In the genomic region with DNA sequence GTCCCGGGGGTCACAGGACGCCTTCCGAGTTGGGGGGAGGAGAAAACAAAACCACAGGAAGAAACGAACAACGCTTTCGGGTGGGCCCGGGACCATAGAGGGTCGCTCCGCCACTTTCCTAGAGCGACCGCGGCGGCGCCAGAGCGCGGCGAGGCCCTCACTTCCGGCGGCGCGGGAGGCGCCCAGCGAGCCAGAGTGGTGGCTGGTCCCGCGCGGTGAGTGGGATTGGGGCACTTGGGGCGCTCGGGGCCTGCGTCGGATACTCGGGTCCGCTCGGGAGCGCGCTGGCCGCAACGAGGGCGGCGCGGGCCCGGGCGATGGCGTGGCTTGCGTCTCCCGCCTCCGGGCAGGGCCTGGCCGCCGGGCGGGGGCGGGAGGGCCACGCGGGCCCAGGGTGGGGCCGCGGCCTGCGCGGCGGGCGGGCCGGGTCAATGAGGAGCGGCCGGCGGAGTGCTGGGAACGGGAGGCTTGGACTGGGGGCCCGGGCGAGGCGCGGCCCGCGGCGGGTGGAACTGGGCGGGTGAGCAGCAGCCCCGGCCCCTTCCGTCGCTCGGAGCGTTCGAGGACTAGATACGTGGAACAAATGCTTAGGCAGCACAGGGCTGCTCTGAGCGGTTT, we compare ENCODE assay signal across 8 cellular contexts. TPM values are rescaled to one million over a fixed set of nuclear protein-coding genes. Genes with fewer than 3 reads are reported as not detected.
DNase-seq lines count a peak whose midpoint lies in the region; ATAC-seq and TF ChIP-seq lines count a peak whose summit lies in the region.

Gene ZNF22, plus strand, starts transcription at position 160 of the 618 bp plus-strand sequence. CDS start 2,446 bp downstream, outside the sequence.

- H3K4me1 ChIP-seq in gastroesophageal sphincter (peaks cover 12 to 83% (median 23%) of the 10 kb centered on the region in 3 donors), thoracic aorta (ENCODE audit: control insufficient read depth in 1 of 2, low read depth in 2 of 2) (peaks cover 25 to 52% of the 10 kb centered on the region in 2 donors)

- H3K4me3 ChIP-seq in gastroesophageal sphincter (peak within 1 kb of the TSS; percentile 35 to 68), thoracic aorta (peak within 1 kb of the TSS; percentile 82)

- peak within 1 kb of the TSS; percentile 95 for H3K27ac ChIP-seq in RWPE1
- H3K27ac ChIP-seq in gastroesophageal sphincter = peak within 1 kb of the TSS; percentile 89 to 97 (median 94)
- peak within 1 kb of the TSS; percentile 88 for H3K27ac ChIP-seq in thoracic aorta

- WGBS in gastroesophageal sphincter (ENCODE audit: low coverage in 1 of 2), 2 donors = 0% methylated on average over 8 to 12 of the region's 79 CpGs

- H3K9me3 ChIP-seq in gastroesophageal sphincter = no peaks in the 10 kb centered on the region
- H3K9me3 ChIP-seq in thoracic aorta = no peaks in the 10 kb centered on the region

- TF ChIP-seq POLR2A in gastroesophageal sphincter (IDR thresholded peaks at IDR 0.05) = peak; percentile 62 to 71

- peak; percentile 6 for DNase-seq in COLO829 (ENCODE audit: low spot score)
- peak; percentile 51 for DNase-seq in RWPE1 (ENCODE audit: low spot score)
- DNase-seq in activated gamma-delta T cell treated with Interleukin-2 at 50 U/mL for 16 hours = peak; percentile 77
- DNase-seq in occipital lobe (lab: John Stamatoyannopoulos, UW) = peak; percentile 60
- DNase-seq in thoracic aorta (ENCODE audit: low spot score) = no peak

- CTCF ChIA-PET in RWPE1 (lab: Yijun Ruan, JAX) = interaction anchor here (0.6 to 1.2 kb wide), 2 partner anchors 17 to 22 kb away, joined by 3 read pairs; partner anchors contain the start of gene DEPP1

- H3K27me3 ChIP-seq in gastroesophageal sphincter = no peaks in the 10 kb centered on the region
- no peaks in the 10 kb centered on the region for H3K27me3 ChIP-seq in thoracic aorta (replicated peaks; ENCODE audit: insufficient read depth)

- peaks cover 0 to 26% of the 10 kb centered on the region in 2 donors for H3K36me3 ChIP-seq in gastroesophageal sphincter
- H3K36me3 ChIP-seq in thoracic aorta = no peaks in the 10 kb centered on the region

- no peak for TF ChIP-seq EP300 in gastroesophageal sphincter (IDR thresholded peaks at IDR 0.05)

- TF ChIP-seq CTCF in RWPE1 (conservative IDR thresholded peaks at IDR 0.05; ENCODE audit: low read depth) (no peak), gastroesophageal sphincter (IDR thresholded peaks at IDR 0.05) (peak in 3 of 4 experiments; percentile 33 to 44 (median 40)), thoracic aorta (IDR thresholded peaks at IDR 0.05) (peak; percentile 21)

- ATAC-seq in GM19397 (IDR thresholded peaks at IDR 0.05; ENCODE audit: unreplicated experiment) (peak; percentile 81), HG03558 (IDR thresholded peaks at IDR 0.05; ENCODE audit: extremely low read depth, unreplicated experiment) (peak; percentile 44), gastroesophageal sphincter (peak; percentile 66), thoracic aorta (ENCODE audit: insufficient number of reproducible peaks, low FRiP score, low read depth) (peak; percentile 16)

- POLR2A ChIA-PET in RWPE1 (lab: Yijun Ruan, JAX; ENCODE audit: low non-redundant PET) = no interaction called here

RNA-seq across cellular contexts. Expression of gene ZNF22, which starts in this region (rescaled TPM):
- total RNA-seq in gastroesophageal sphincter (10 to 100 TPM; 19.2 to 35.6 (median 27.1) TPM), occipital lobe (48.8 TPM), thoracic aorta (10 to 100 TPM; 16.6 to 20.7 TPM)

Comparison
In these comparisons a context has a peak if more than half of its experiments do, and no peak if none do; other contexts are left out.
1. ATAC-seq: peak in every context shown above with its lines; median percentile 81 in GM19397; 66 in gastroesophageal sphincter; 44 in HG03558; 16 in thoracic aorta.